In the genomic region with DNA sequence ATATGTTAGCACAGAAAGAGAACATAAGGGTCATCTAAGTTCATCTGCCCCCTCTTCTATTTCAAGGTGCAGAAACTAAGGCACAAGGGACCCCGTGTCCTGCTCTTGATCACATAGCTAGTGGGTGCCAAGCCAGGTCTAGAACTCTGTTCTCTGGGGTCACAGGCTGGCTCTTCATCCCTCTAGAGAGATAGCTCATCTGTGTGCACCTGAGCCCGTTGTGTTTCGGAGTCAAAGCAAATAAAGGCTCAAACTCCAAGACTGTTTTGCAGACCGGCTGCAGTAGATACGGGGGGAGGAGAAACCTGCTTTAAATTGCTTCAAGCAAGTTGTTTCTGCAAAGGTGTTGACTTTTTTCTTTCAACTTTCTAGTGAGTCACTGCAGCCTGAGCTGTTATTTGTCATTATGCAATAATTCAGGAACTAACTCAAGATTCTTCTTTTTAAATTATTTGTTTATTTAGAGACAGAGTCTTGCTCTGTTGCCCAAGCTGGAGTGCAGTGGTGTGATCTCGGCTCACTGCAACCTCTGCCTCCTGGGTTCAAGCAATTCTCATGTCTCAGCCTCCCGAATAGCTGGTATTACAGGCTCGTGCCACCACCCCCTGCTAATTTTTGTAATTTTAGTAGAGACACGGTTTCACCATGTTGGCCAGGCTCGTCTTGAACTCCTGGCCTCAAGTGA, we compare ENCODE assay signal across 1 cellular context.
TF ChIP-seq lines count a peak whose summit lies in the region.

No MANE protein-coding gene starts in this region.

TF ChIP-seq in K562, 482 proteins besides CTCF, POLR2A, EP300 and RAD21:
- peak; percentile 85 for TF ChIP-seq CEBPB (tag; IDR thresholded peaks at IDR 0.05)
- 0 out of 2 replicates have a peak, but pooled peaks have one; percentile 46 for TF ChIP-seq SMARCC2 (IDR thresholded peaks at IDR 0.05; ENCODE audit: low read depth)
- TF ChIP-seq, protein P1, sequence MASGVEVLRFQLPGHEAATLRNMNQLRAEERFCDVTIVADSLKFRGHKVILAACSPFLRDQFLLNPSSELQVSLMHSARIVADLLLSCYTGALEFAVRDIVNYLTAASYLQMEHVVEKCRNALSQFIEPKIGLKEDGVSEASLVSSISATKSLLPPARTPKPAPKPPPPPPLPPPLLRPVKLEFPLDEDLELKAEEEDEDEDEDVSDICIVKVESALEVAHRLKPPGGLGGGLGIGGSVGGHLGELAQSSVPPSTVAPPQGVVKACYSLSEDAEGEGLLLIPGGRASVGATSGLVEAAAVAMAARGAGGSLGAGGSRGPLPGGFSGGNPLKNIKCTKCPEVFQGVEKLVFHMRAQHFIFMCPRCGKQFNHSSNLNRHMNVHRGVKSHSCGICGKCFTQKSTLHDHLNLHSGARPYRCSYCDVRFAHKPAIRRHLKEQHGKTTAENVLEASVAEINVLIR (CRISPR knock-in tag; IDR thresholded peaks at IDR 0.05) = no peak
- TF ChIP-seq, protein P2, sequence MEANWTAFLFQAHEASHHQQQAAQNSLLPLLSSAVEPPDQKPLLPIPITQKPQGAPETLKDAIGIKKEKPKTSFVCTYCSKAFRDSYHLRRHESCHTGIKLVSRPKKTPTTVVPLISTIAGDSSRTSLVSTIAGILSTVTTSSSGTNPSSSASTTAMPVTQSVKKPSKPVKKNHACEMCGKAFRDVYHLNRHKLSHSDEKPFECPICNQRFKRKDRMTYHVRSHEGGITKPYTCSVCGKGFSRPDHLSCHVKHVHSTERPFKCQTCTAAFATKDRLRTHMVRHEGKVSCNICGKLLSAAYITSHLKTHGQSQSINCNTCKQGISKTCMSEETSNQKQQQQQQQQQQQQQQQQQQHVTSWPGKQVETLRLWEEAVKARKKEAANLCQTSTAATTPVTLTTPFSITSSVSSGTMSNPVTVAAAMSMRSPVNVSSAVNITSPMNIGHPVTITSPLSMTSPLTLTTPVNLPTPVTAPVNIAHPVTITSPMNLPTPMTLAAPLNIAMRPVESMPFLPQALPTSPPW (CRISPR knock-in tag; IDR thresholded peaks at IDR 0.05) = 0 out of 2 replicates have a peak, but pooled peaks have one; percentile 5
- TF ChIP-seq MEIS2 (IDR thresholded peaks at IDR 0.05; ENCODE audit: partially characterized antibody) = peak; percentile 14
- TF ChIP-seq PCBP1 (IDR thresholded peaks at IDR 0.05; ENCODE audit: low read depth, low read length, poor library complexity, severe bottlenecking) = no peak
- TF ChIP-seq, protein P3, sequence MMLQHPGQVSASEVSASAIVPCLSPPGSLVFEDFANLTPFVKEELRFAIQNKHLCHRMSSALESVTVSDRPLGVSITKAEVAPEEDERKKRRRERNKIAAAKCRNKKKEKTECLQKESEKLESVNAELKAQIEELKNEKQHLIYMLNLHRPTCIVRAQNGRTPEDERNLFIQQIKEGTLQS (IDR thresholded peaks at IDR 0.05) = peak; percentile 61; the same call in 1 of the 2 replicates
- TF ChIP-seq, protein P3 (CRISPR knock-in tag; conservative IDR thresholded peaks at IDR 0.05) = no peak
- TF ChIP-seq CEBPG (CRISPR knock-in tag; IDR thresholded peaks at IDR 0.05) = no peak
- TF ChIP-seq CEBPG (tag; conservative IDR thresholded peaks at IDR 0.05 in 1 of 2, IDR thresholded peaks at IDR 0.05 in 1 of 2) = peak; percentile 82 to 91
- TF ChIP-seq RBBP5 (IDR thresholded peaks at IDR 0.05; ENCODE audit: borderline replicate concordance, insufficient read depth, low read length, poor library complexity, severe bottlenecking) = peak; percentile 60
